In genomic region chr19:13051581-13052165, GRCh38 we compare ENCODE assay signal across 1 cellular context.
TF ChIP-seq lines count a peak whose summit lies in the region.

No MANE protein-coding gene starts in this region.

TF ChIP-seq in HEK293, 187 proteins besides CTCF, POLR2A, EP300 and RAD21 (continued from another document):
- peak; percentile 57; the same call in 1 of the 2 replicates for TF ChIP-seq ZBTB44 (tag by site-specific recombination; IDR thresholded peaks at IDR 0.05)
- peak; percentile 93 for TF ChIP-seq ZNF335 (tag by site-specific recombination; conservative IDR thresholded peaks at IDR 0.05)
- TF ChIP-seq ZNF658 (tag by site-specific recombination; IDR thresholded peaks at IDR 0.05): no peak
- TF ChIP-seq PRDM2 (tag by site-specific recombination; IDR thresholded peaks at IDR 0.05; ENCODE audit: borderline replicate concordance): no peak
- TF ChIP-seq ZFP69B (tag by site-specific recombination; IDR thresholded peaks at IDR 0.05): peak; percentile 62; the same call in 1 of the 2 replicates
- no peak for TF ChIP-seq ZNF114 (tag by site-specific recombination; IDR thresholded peaks at IDR 0.05)
- TF ChIP-seq ZNF10 (tag by site-specific recombination; IDR thresholded peaks at IDR 0.05): peak; percentile 94
- TF ChIP-seq PATZ1 (tag by site-specific recombination; IDR thresholded peaks at IDR 0.05): peak; percentile 84
- TF ChIP-seq PRDM1 (tag by site-specific recombination; IDR thresholded peaks at IDR 0.05): no peak
- no peak for TF ChIP-seq BCL11B (tag by site-specific recombination; IDR thresholded peaks at IDR 0.05; ENCODE audit: low read depth)
- no peak for TF ChIP-seq ZNF350 (tag by site-specific recombination; IDR thresholded peaks at IDR 0.05)
- TF ChIP-seq ZNF704 (tag by site-specific recombination; IDR thresholded peaks at IDR 0.05): no peak
- no peak for TF ChIP-seq ZFP37 (tag by site-specific recombination; IDR thresholded peaks at IDR 0.05)
- no peak for TF ChIP-seq ZNF121 (tag by site-specific recombination; IDR thresholded peaks at IDR 0.05)
- peak; percentile 58; the same call in 1 of the 2 replicates for TF ChIP-seq TSHZ1 (tag by site-specific recombination; IDR thresholded peaks at IDR 0.05; ENCODE audit: borderline replicate concordance)
- TF ChIP-seq ZNF404 (tag by site-specific recombination; IDR thresholded peaks at IDR 0.05): no peak
- no peak for TF ChIP-seq ZNF621 (tag by site-specific recombination; IDR thresholded peaks at IDR 0.05)
- TF ChIP-seq PRDM10 (tag by site-specific recombination; IDR thresholded peaks at IDR 0.05): no peak
- TF ChIP-seq SP3 (tag by site-specific recombination; IDR thresholded peaks at IDR 0.05): peak; percentile 85
- TF ChIP-seq ZNF354C (tag by site-specific recombination; IDR thresholded peaks at IDR 0.05; ENCODE audit: borderline replicate concordance, low read depth): no peak
- TF ChIP-seq SETDB1 (IDR thresholded peaks at IDR 0.05; ENCODE audit: insufficient read length, low read length): no peak
- TF ChIP-seq ZNF274 (IDR thresholded peaks at IDR 0.05; ENCODE audit: low read length): no peak
- TF ChIP-seq ZNF274 (tag by site-specific recombination; IDR thresholded peaks at IDR 0.05; ENCODE audit: borderline replicate concordance): no peak
- peak; percentile 85; the same call in 1 of the 2 replicates for TF ChIP-seq ZNF561 (tag by site-specific recombination; IDR thresholded peaks at IDR 0.05; ENCODE audit: borderline replicate concordance)
- TF ChIP-seq ZNF747 (tag by site-specific recombination; IDR thresholded peaks at IDR 0.05): no peak
- TF ChIP-seq ZNF514 (tag by site-specific recombination; IDR thresholded peaks at IDR 0.05): no peak
- TF ChIP-seq ZNF624 (tag by site-specific recombination; IDR thresholded peaks at IDR 0.05): no peak
- peak; percentile 91 for TF ChIP-seq FEZF1 (tag by site-specific recombination; IDR thresholded peaks at IDR 0.05)
- no peak for TF ChIP-seq PBX3 (CRISPR knock-in tag; IDR thresholded peaks at IDR 0.05)
- peak; percentile 89 for TF ChIP-seq ZBTB20 (tag by site-specific recombination; IDR thresholded peaks at IDR 0.05)
- no peak for TF ChIP-seq ZNF510 (tag by site-specific recombination; IDR thresholded peaks at IDR 0.05; ENCODE audit: insufficient replicate concordance)
- TF ChIP-seq SCRT1 (tag by site-specific recombination; IDR thresholded peaks at IDR 0.05; ENCODE audit: borderline replicate concordance): no peak
